20 cellular contexts compared by ENCODE assay signal in genomic region chr2:23629417-23630110, GRCh38.
DNase-seq lines count a peak whose midpoint lies in the region; ATAC-seq and TF ChIP-seq lines count a peak whose summit lies in the region.
"Had no signal": no experiment of that assay in that cellular context is flagged by ENCODE, and none has a peak within 500 bp of the region (broad histone marks: within the 10 kb centered on the region; RNA-seq: fewer than 3 reads in every experiment).

No MANE protein-coding gene starts in this region.

- no peak overlapping the region for H2BK120ac ChIP-seq in neuronal stem cell (ENCODE audit: low read depth, low read length)

- H2AK5ac ChIP-seq in neuronal stem cell (ENCODE audit: low read depth, low read length) = peak overlapping the region; percentile 98

- no peak overlapping the region for H3K4ac ChIP-seq in neuronal stem cell (ENCODE audit: low read length)

- no peak overlapping the region for H3K4me2 ChIP-seq in neuronal stem cell (ENCODE audit: insufficient read depth, low read length, poor library complexity, severe bottlenecking)

- no TSS peak for BruUV-seq in Caco-2 (replicated peaks; lab: Mats Ljungman, UMichigan)

- POLR2A ChIA-PET in Caco-2 (lab: Charles Lee) = no interaction called here
- POLR2A ChIA-PET in WTC11 (lab: Charles Lee) = no interaction called here

- H4K8ac ChIP-seq in neuronal stem cell (ENCODE audit: low read depth, low read length) = no peak overlapping the region

- no peak overlapping the region for H3K9ac ChIP-seq in neuronal stem cell (ENCODE audit: low read depth, low read length, poor library complexity)

- H3K79me1 ChIP-seq in neuronal stem cell (ENCODE audit: low read depth, low read length) = no peaks in the 10 kb centered on the region

- H3K27me3 Mint-ChIP-seq in Caco-2 (ENCODE audit: insufficient read depth, unreplicated experiment) (no peaks in the 10 kb centered on the region), WTC11 (ENCODE audit: low read depth) (no peaks in the 10 kb centered on the region)
- H3K27me3 Mint-ChIP-seq: CD4-positive, CD25-positive, alpha-beta regulatory T cell had no signal

- H3K36me3 Mint-ChIP-seq in Caco-2 (ENCODE audit: insufficient read depth, unreplicated experiment) (no peaks in the 10 kb centered on the region), WTC11 (no peaks in the 10 kb centered on the region)
- H3K36me3 Mint-ChIP-seq: CD4-positive, CD25-positive, alpha-beta regulatory T cell had no signal

- H3K4me3 ChIP-seq in Caco-2 (ENCODE audit: low read depth, low read length) = no peak overlapping the region
- H3K4me3 ChIP-seq in neuronal stem cell (ENCODE audit: low read length in 2 of 2) = no peak overlapping the region

- H3K23ac ChIP-seq in neuronal stem cell (ENCODE audit: low read depth, low read length, poor library complexity) = no peak overlapping the region

- H2AFZ ChIP-seq in neuronal stem cell (ENCODE audit: low read length) = peak overlapping the region; percentile 64

- no peak overlapping the region for H2BK5ac ChIP-seq in neuronal stem cell (ENCODE audit: low read length)

- H3K18ac ChIP-seq in neuronal stem cell (ENCODE audit: low read length) = peak overlapping the region; percentile 86

- peak overlapping the region; percentile 29 for H2BK15ac ChIP-seq in neuronal stem cell (ENCODE audit: low read length)

- H3K27me3 ChIP-seq in Caco-2 (replicated peaks; ENCODE audit: control insufficient read depth, insufficient read depth, low read length) (no peaks in the 10 kb centered on the region), neuronal stem cell (ENCODE audit: control insufficient read depth in 3 of 3, insufficient read depth in 3 of 3, low read depth in 1 of 3, low read length in 3 of 3) (no peaks in the 10 kb centered on the region)
- H3K27me3 ChIP-seq: BE2C had no signal

- H3K9me3 Mint-ChIP-seq in Caco-2 (ENCODE audit: unreplicated experiment) (peaks cover 3% of the 10 kb centered on the region), WTC11 (peaks cover 8% of the 10 kb centered on the region)

- no peak overlapping the region for H2BK12ac ChIP-seq in neuronal stem cell (ENCODE audit: low read length)

- peak overlapping the region; percentile 27 for H3K27ac ChIP-seq in neuronal stem cell (replicated peaks; ENCODE audit: low read length)

- no peaks in the 10 kb centered on the region for H3K4me1 Mint-ChIP-seq in Caco-2 (ENCODE audit: low read depth, unreplicated experiment)
- H3K4me1 Mint-ChIP-seq in WTC11 = peaks cover 13% of the 10 kb centered on the region
- H3K4me1 Mint-ChIP-seq: CD4-positive, CD25-positive, alpha-beta regulatory T cell had no signal

- H3K36me3 ChIP-seq in Caco-2 (ENCODE audit: control insufficient read depth, insufficient read depth, low read length) = no peaks in the 10 kb centered on the region
- no peaks in the 10 kb centered on the region for H3K36me3 ChIP-seq in neuronal stem cell (replicated peaks in 1 of 2; ENCODE audit: control insufficient read depth in 2 of 2, insufficient read depth in 2 of 2, low read length in 2 of 2)
- H3K36me3 ChIP-seq: BE2C had no signal

- peaks cover 5% of the 10 kb centered on the region for H3K9me3 ChIP-seq in Caco-2
- H3K9me3 ChIP-seq in neuronal stem cell (replicated peaks in 1 of 2; ENCODE audit: control insufficient read depth in 2 of 2, insufficient read depth in 1 of 2, low read depth in 1 of 2, low read length in 2 of 2) = peaks cover 0 to 3% of the 10 kb centered on the region in 2 donors
- H3K9me3 ChIP-seq: BE2C had no signal

- H3K4me3 Mint-ChIP-seq in Caco-2 (ENCODE audit: unreplicated experiment) (no peak overlapping the region), WTC11 (no peak overlapping the region)
- H3K4me3 Mint-ChIP-seq: CD4-positive, CD25-positive, alpha-beta regulatory T cell had no signal

- peak overlapping the region; percentile 16 for H3K27ac Mint-ChIP-seq in Caco-2 (ENCODE audit: unreplicated experiment)
- peak overlapping the region; percentile 11; the same call in 1 of the 2 replicates for H3K27ac Mint-ChIP-seq in WTC11
- H3K27ac Mint-ChIP-seq: CD4-positive, CD25-positive, alpha-beta regulatory T cell had no signal

- no peak for DNase-seq in Caco-2
- no peak for DNase-seq in WTC11 (ENCODE audit: low spot score)
- DNase-seq in left kidney (ENCODE audit: low read depth, low spot score) = peak; percentile 85
- no peak for DNase-seq in neuronal stem cell (ENCODE audit: low spot score)
- no peak for DNase-seq in sciatic nerve (ENCODE audit: low spot score)
- DNase-seq in effector CD8-positive, alpha-beta T cell (lab: John Stamatoyannopoulos, UW) = no peak
- no peak for DNase-seq in activated T-cell treated with anti-CD3 and anti-CD28 coated beads, Interleukin-2, amount 50 U/mL, for 1 hour
- DNase-seq: BE2C; CD4-positive, CD25-positive, alpha-beta regulatory T cell; COR-L47; GF-D8; KBM-7; NCI-H187; NCI-H2107; NCI-H2227 treated with DMSO at 0.1 percent for 48 hours; NCI-H510A treated with DMSO at 0.1 percent for 48 hours; NCI-H774; OCI-M1 had no signal

- TF ChIP-seq CTCF in Caco-2 (IDR thresholded peaks at IDR 0.05; ENCODE audit: insufficient read depth in 1 of 2, low read depth in 1 of 2, low read length in 1 of 2, severe bottlenecking in 1 of 2, unreplicated experiment in 1 of 2) (no peak), WTC11 (IDR thresholded peaks at IDR 0.05) (no peak)

- H3K4me1 ChIP-seq in Caco-2 (no peaks in the 10 kb centered on the region), neuronal stem cell (ENCODE audit: control insufficient read depth in 2 of 2, insufficient read depth in 1 of 2, low read depth in 1 of 2, low read length in 2 of 2) (peaks cover 20 to 27% of the 10 kb centered on the region in 2 donors)
- H3K4me1 ChIP-seq: BE2C had no signal

- WGBS in neuronal stem cell (ENCODE audit: extremely low coverage in 2 of 2, insufficient read length in 2 of 2, insufficient replicate concordance in 1 of 2), 2 donors = 100% methylated on average over 1 of the region's 13 CpGs; no CpG with 5 or more reads in 1 of the 2 donors

- no peak overlapping the region for H4K91ac ChIP-seq in neuronal stem cell (ENCODE audit: low read depth, low read length, poor library complexity)

- H3K14ac ChIP-seq in neuronal stem cell (ENCODE audit: low read length) = no peak overlapping the region

- intact Hi-C loops in Caco-2 (cut with micrococcal nuclease; ENCODE audit: unreplicated experiment) = no loop called here
- intact Hi-C loops in sciatic nerve (cut with DNase I) = no loop called here

- CTCF ChIA-PET in Caco-2 (lab: Charles Lee) (no interaction called here), WTC11 (lab: Charles Lee) (no interaction called here)

- ATAC-seq in WTC11 = no peak
- no peak for ATAC-seq in GM21423 (IDR thresholded peaks at IDR 0.05; ENCODE audit: unreplicated experiment)
- no peak for ATAC-seq in sciatic nerve
- ATAC-seq: HepG2 had no signal

TF ChIP-seq in WTC11, 78 proteins besides CTCF, POLR2A, EP300 and RAD21:
- TF ChIP-seq ZNF396 (CRISPR knock-in tag; IDR thresholded peaks at IDR 0.05; ENCODE audit: borderline replicate concordance) = no peak
- no peak for TF ChIP-seq ZNF416 (CRISPR knock-in tag; IDR thresholded peaks at IDR 0.05)
